In genomic region chr6:167559675-167560479, GRCh38 we compare ENCODE assay signal across 1 cellular context.
A peak's percentile ranks its signal among the peaks of the same experiment; 100 is the strongest.
TF ChIP-seq lines count a peak whose summit lies in the region.

No MANE protein-coding gene starts in this region.

TF ChIP-seq in HepG2, 621 proteins besides CTCF, POLR2A, EP300 and RAD21 (continued from another document and continues in another):
- TF ChIP-seq ZSCAN21 (CRISPR knock-in tag; IDR thresholded peaks at IDR 0.05; ENCODE audit: borderline replicate concordance), result no peak
- no peak for TF ChIP-seq ZNF10 (CRISPR knock-in tag; IDR thresholded peaks at IDR 0.05; ENCODE audit: borderline replicate concordance, low read depth)
- peak; percentile 63; the same call in 1 of the 2 replicates for TF ChIP-seq ZNF343 (CRISPR knock-in tag; IDR thresholded peaks at IDR 0.05)
- 0 out of 2 replicates have a peak, but pooled peaks have one; percentile 24 for TF ChIP-seq TFDP2 (CRISPR knock-in tag; IDR thresholded peaks at IDR 0.05)
- TF ChIP-seq ZFP90 (CRISPR knock-in tag; IDR thresholded peaks at IDR 0.05; ENCODE audit: borderline replicate concordance), result peak; percentile 50; the same call in 1 of the 2 replicates
- TF ChIP-seq ZBTB8A (CRISPR knock-in tag; IDR thresholded peaks at IDR 0.05; ENCODE audit: borderline replicate concordance, low read depth), result peak; percentile 95
- 0 out of 2 replicates have a peak, but pooled peaks have one; percentile 21 for TF ChIP-seq IRF2 (CRISPR knock-in tag; IDR thresholded peaks at IDR 0.05)
- peak; percentile 35; the same call in 1 of the 2 replicates for TF ChIP-seq SIX1 (CRISPR knock-in tag; IDR thresholded peaks at IDR 0.05; ENCODE audit: borderline replicate concordance)
- peak; percentile 49; the same call in 1 of the 2 replicates for TF ChIP-seq THRA (CRISPR knock-in tag; IDR thresholded peaks at IDR 0.05; ENCODE audit: borderline replicate concordance)
- TF ChIP-seq CREB3 (CRISPR knock-in tag; IDR thresholded peaks at IDR 0.05), result no peak
- TF ChIP-seq MBD4 (IDR thresholded peaks at IDR 0.05; ENCODE audit: borderline replicate concordance, low read length), result no peak
- TF ChIP-seq RBM22 (optimal IDR thresholded peaks at IDR 0.05; ENCODE audit: low read length), result peak; percentile 63
- TF ChIP-seq ZBTB10 (CRISPR knock-in tag; IDR thresholded peaks at IDR 0.05; ENCODE audit: borderline replicate concordance), result no peak
- TF ChIP-seq ZMYM4 (CRISPR knock-in tag; IDR thresholded peaks at IDR 0.05), result peak; percentile 63
- TF ChIP-seq FOXC1 (CRISPR knock-in tag; IDR thresholded peaks at IDR 0.05; ENCODE audit: borderline replicate concordance), result peak; percentile 82
- no peak for TF ChIP-seq ZNF674 (CRISPR knock-in tag; IDR thresholded peaks at IDR 0.05; ENCODE audit: low read depth)
- TF ChIP-seq MXI1 (IDR thresholded peaks at IDR 0.05; ENCODE audit: borderline replicate concordance, low read depth, low read length), result peak; percentile 35; the same call in 1 of the 3 replicates
- peak; percentile 78 for TF ChIP-seq MIXL1 (CRISPR knock-in tag; IDR thresholded peaks at IDR 0.05)
- TF ChIP-seq HDAC1 (CRISPR knock-in tag; IDR thresholded peaks at IDR 0.05), result no peak; the same call in none of the 2 replicates
- TF ChIP-seq TMF1 (CRISPR knock-in tag; IDR thresholded peaks at IDR 0.05; ENCODE audit: low read depth), result no peak
- TF ChIP-seq TRAFD1 (CRISPR knock-in tag; IDR thresholded peaks at IDR 0.05; ENCODE audit: borderline replicate concordance), result no peak; the same call in 1 of the 2 replicates
- 0 out of 2 replicates have a peak, but pooled peaks have one; percentile 8 for TF ChIP-seq PBX2 (CRISPR knock-in tag; IDR thresholded peaks at IDR 0.05)
- TF ChIP-seq SRF (IDR thresholded peaks at IDR 0.05; ENCODE audit: low read depth, low read length), result no peak
- TF ChIP-seq ZNF547 (CRISPR knock-in tag; IDR thresholded peaks at IDR 0.05), result no peak; the same call in 1 of the 2 replicates
- peak; percentile 93 for TF ChIP-seq ZEB1 (IDR thresholded peaks at IDR 0.05; ENCODE audit: insufficient replicate concordance, low read depth)
- no peak for TF ChIP-seq TAF15 (IDR thresholded peaks at IDR 0.05; ENCODE audit: low read depth, low read length, poor library complexity, severe bottlenecking)
- TF ChIP-seq TCF12 (IDR thresholded peaks at IDR 0.05), result no peak
- TF ChIP-seq TCF12 (CRISPR knock-in tag; IDR thresholded peaks at IDR 0.05), result peak; percentile 92
- no peak for TF ChIP-seq ZHX1 (CRISPR knock-in tag; IDR thresholded peaks at IDR 0.05; ENCODE audit: low read depth)
- TF ChIP-seq ATF5 (CRISPR knock-in tag; IDR thresholded peaks at IDR 0.05; ENCODE audit: low read depth), result no peak; the same call in 1 of the 2 replicates
- TF ChIP-seq SP1 (IDR thresholded peaks at IDR 0.05), result no peak
- TF ChIP-seq SP1 (CRISPR knock-in tag; IDR thresholded peaks at IDR 0.05), result peak; percentile 47; the same call in 1 of the 2 replicates
- no peak for TF ChIP-seq SOX6 (IDR thresholded peaks at IDR 0.05)
- TF ChIP-seq SOX6 (CRISPR knock-in tag; IDR thresholded peaks at IDR 0.05), result peak; percentile 87
- TF ChIP-seq ZNF770 (CRISPR knock-in tag; IDR thresholded peaks at IDR 0.05), result no peak
- TF ChIP-seq SIN3B (IDR thresholded peaks at IDR 0.05; ENCODE audit: low read length), result no peak
- TF ChIP-seq POLR2G (IDR thresholded peaks at IDR 0.05; ENCODE audit: low read depth, low read length), result peak; percentile 56; the same call in 1 of the 2 replicates
- TF ChIP-seq NR2F2 (IDR thresholded peaks at IDR 0.05; ENCODE audit: borderline replicate concordance, low read depth), result peak; percentile 36
- TF ChIP-seq ISL2 (CRISPR knock-in tag; IDR thresholded peaks at IDR 0.05), result peak; percentile 8; the same call in 1 of the 2 replicates
- TF ChIP-seq ZBED4 (CRISPR knock-in tag; IDR thresholded peaks at IDR 0.05; ENCODE audit: borderline replicate concordance), result no peak; the same call in 1 of the 2 replicates
- no peak for TF ChIP-seq ZNF432 (CRISPR knock-in tag; IDR thresholded peaks at IDR 0.05; ENCODE audit: borderline replicate concordance)
- TF ChIP-seq HMGA1 (CRISPR knock-in tag; conservative IDR thresholded peaks at IDR 0.05), result no peak
- TF ChIP-seq ATF1 (CRISPR knock-in tag; IDR thresholded peaks at IDR 0.05), result no peak
- TF ChIP-seq SNAI1 (CRISPR knock-in tag; IDR thresholded peaks at IDR 0.05; ENCODE audit: borderline replicate concordance), result peak; percentile 95
- 0 out of 2 replicates have a peak, but pooled peaks have one; percentile 34 for TF ChIP-seq NFKB2 (CRISPR knock-in tag; IDR thresholded peaks at IDR 0.05; ENCODE audit: borderline replicate concordance)
